In the genomic region with DNA sequence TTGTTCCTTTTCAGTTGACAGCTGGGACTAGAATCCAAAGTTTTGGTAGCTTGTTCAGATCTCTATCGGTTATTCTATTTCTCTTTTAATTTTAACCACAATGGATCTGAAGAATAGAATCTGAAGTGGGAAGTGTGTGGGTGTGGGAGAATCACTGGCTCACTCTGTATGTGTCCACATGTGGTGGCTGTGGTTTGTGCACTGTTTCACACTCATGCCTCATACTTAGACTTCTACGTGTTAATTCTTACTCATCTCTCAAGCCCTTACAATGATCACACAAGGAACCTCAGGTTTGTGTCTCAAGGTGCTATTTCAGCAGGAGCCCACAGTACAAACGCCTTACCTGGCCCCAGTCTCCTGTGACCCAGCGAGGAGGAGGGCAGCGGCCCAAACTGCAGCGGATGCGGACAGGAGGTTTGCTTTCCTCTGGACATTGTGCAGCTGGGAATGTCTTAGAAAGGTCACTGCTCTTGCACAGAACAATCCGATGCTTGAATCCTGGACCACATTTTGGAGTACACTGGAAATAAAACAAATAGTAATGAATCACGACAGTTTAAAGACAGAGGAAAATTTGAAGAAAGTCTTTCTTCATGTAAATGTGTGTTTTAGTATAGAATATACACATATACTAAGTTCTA, we compare ENCODE assay signal across 9 cellular contexts.
A peak's percentile ranks its signal among the peaks of the same experiment; 100 is the strongest.
DNase-seq lines count a peak whose midpoint lies in the region; ATAC-seq, FAIRE-seq and TF ChIP-seq lines count a peak whose summit lies in the region.
"Had no signal": no experiment of that assay in that cellular context is flagged by ENCODE, and none has a peak within 500 bp of the region (broad histone marks: within the 10 kb centered on the region; RNA-seq: fewer than 3 reads in every experiment).

No MANE protein-coding gene starts in this region.

- ATAC-seq in HG03460 (IDR thresholded peaks at IDR 0.05; ENCODE audit: unreplicated experiment) = peak; percentile 97
- ATAC-seq: T-cell had no signal

- no peak overlapping the region for H3K4me3 ChIP-seq in choroid plexus epithelial cell (ENCODE audit: low read depth, low read length)

- peak; percentile 45 for DNase-seq in stimulated activated naive CD4-positive, alpha-beta T cell treated with Interleukin-2 at 50 U/mL for 16 hours (lab: John Stamatoyannopoulos, UW)
- DNase-seq in stimulated activated naive CD4-positive, alpha-beta T cell (lab: John Stamatoyannopoulos, UW) = no peak
- DNase-seq in choroid plexus epithelial cell (ENCODE audit: low read depth) = peak; percentile 77
- DNase-seq in NCI-H1105 (lab: John Stamatoyannopoulos, UW) = no peak
- no peak for DNase-seq in HTR-8/SVneo (ENCODE audit: insufficient read length, low spot score)
- DNase-seq in cerebellum (ENCODE audit: low spot score) = no peak
- DNase-seq in activated gamma-delta T cell (lab: John Stamatoyannopoulos, UW) = no peak

- FAIRE-seq in HTR-8/SVneo (lab: Jason Lieb, UNC) = no peak

- no peak for TF ChIP-seq CTCF in choroid plexus epithelial cell (conservative IDR thresholded peaks at IDR 0.05; ENCODE audit: low read depth, low read length)

Comparison
In these comparisons a context has a peak if more than half of its experiments do, and no peak if none do; other contexts are left out.
1. DNase-seq: peak in stimulated activated naive CD4-positive, alpha-beta T cell treated with Interleukin-2 at 50 U/mL for 16 hours (single experiment) and choroid plexus epithelial cell (single experiment); none in stimulated activated naive CD4-positive, alpha-beta T cell (0 of 6), NCI-H1105 (single experiment), HTR-8/SVneo (single experiment), cerebellum (single experiment) and activated gamma-delta T cell (single experiment).